In the genomic region with DNA sequence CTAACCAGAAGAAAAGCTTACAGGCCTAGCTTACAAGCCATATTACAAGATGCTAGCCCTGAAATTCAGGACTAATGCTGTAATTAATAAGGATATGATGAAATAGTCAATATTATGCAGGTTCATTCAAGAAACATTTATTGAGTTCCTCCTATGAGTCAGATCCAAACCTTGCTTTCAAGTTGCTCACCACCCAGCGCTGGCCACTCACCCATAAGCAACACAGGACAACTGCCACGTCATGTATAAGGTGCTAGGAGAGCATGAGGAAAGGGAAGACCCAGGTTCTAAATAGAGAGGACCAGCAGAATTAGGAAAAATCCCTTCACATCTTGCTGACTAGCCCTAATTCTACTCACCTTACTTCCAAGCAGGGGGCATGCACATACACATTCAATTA, we compare ENCODE assay signal across 17 cellular contexts. TPM values are rescaled to one million over a fixed set of nuclear protein-coding genes. Genes with fewer than 3 reads are reported as not detected.
DNase-seq lines count a peak whose midpoint lies in the region; ATAC-seq and TF ChIP-seq lines count a peak whose summit lies in the region.
"Had no signal": no experiment of that assay in that cellular context is flagged by ENCODE, and none has a peak within 500 bp of the region (broad histone marks: within the 10 kb centered on the region; RNA-seq: fewer than 3 reads in every experiment).

No MANE protein-coding gene starts in this region.

- H3K9me3 ChIP-seq in fibroblast of lung (ENCODE audit: control insufficient read depth, insufficient read depth, low read depth, low read length): no peaks in the 10 kb centered on the region
- no peaks in the 10 kb centered on the region for H3K9me3 ChIP-seq in uterus

- H3K4me2 ChIP-seq in fibroblast of lung (ENCODE audit: extremely low read depth, insufficient read depth, low read length): no peak overlapping the region

- peaks cover 4% of the 10 kb centered on the region for H3K27me3 Mint-ChIP-seq in activated CD8-positive, alpha-beta T cell treated with anti-CD3 and anti-CD28 coated beads for 36 hours
- H3K27me3 Mint-ChIP-seq in activated CD8-positive, alpha-beta T cell treated with anti-CD3 and anti-CD28 coated beads, Interleukin-2, amount 10 ng/mL, durations not matched to agents 7 days and 5 days (ENCODE audit: low read depth): no peaks in the 10 kb centered on the region
- peaks cover 9 to 13% of the 10 kb centered on the region in 2 donors for H3K27me3 Mint-ChIP-seq in stimulated activated naive B cell treated with anti-CD40 and anti-IgM and Interleukin-4, amounts not matched to agents 10 μg/mL and 1 μg/mL and 100 μg/mL, for 72 hours
- H3K27me3 Mint-ChIP-seq: dendritic cell treated with granulocyte-macrophage colony-stimulating factor and Interleukin-4, amounts not matched to agents 40 ng/mL and 50 ng/mL, for 4 days had no signal

- H3K27me3 ChIP-seq in fibroblast of lung (ENCODE audit: control insufficient read depth, insufficient read depth, low read length) (no peaks in the 10 kb centered on the region), uterus (no peaks in the 10 kb centered on the region)

- POLR2A ChIA-PET in activated CD8-positive, alpha-beta T cell treated with anti-CD3 and anti-CD28 coated beads for 36 hours (lab: Charles Lee): interaction anchor here (1.0 kb wide), 1 partner anchor 32 kb away, joined by 3 read pairs; no protein-coding TSS in a partner anchor
- POLR2A ChIA-PET in activated CD8-positive, alpha-beta T cell treated with anti-CD3 and anti-CD28 coated beads, Interleukin-2, amount 10 ng/mL, durations not matched to agents 7 days and 5 days (lab: Charles Lee): interaction anchor here (0.6 to 1.0 kb wide), 2 partner anchors 35 to 185 kb away, joined by 3 read pairs; no protein-coding TSS in a partner anchor

- no peak for TF ChIP-seq CTCF in activated CD8-positive, alpha-beta T cell treated with anti-CD3 and anti-CD28 coated beads for 36 hours (IDR thresholded peaks at IDR 0.05)
- TF ChIP-seq CTCF in fibroblast of lung (conservative IDR thresholded peaks at IDR 0.05 in 1 of 2, IDR thresholded peaks at IDR 0.05 in 1 of 2; ENCODE audit: low read depth in 1 of 2, low read length in 2 of 2) (no peak), uterus (IDR thresholded peaks at IDR 0.05) (no peak)

- H3K4me1 ChIP-seq in fibroblast of lung (ENCODE audit: control insufficient read depth, extremely low read depth, insufficient read depth, low read length) (peaks cover 13% of the 10 kb centered on the region), uterus (no peaks in the 10 kb centered on the region)

- peaks cover 3% of the 10 kb centered on the region for H3K9me3 Mint-ChIP-seq in activated CD8-positive, alpha-beta T cell treated with anti-CD3 and anti-CD28 coated beads for 36 hours
- no peaks in the 10 kb centered on the region for H3K9me3 Mint-ChIP-seq in activated CD8-positive, alpha-beta T cell treated with anti-CD3 and anti-CD28 coated beads, Interleukin-2, amount 10 ng/mL, durations not matched to agents 7 days and 5 days (ENCODE audit: insufficient read depth)
- H3K9me3 Mint-ChIP-seq in stimulated activated naive B cell treated with anti-CD40 and anti-IgM and Interleukin-4, amounts not matched to agents 10 μg/mL and 1 μg/mL and 100 μg/mL, for 72 hours: no peaks in the 10 kb centered on the region
- H3K9me3 Mint-ChIP-seq: dendritic cell treated with granulocyte-macrophage colony-stimulating factor and Interleukin-4, amounts not matched to agents 40 ng/mL and 50 ng/mL, for 4 days; T-helper 2 cell treated with Interferon-gamma antibody and Interleukin-4, amounts not matched to agents 5 μg/mL and 100 μg/mL, for 36 hours had no signal

- H3K4me3 ChIP-seq in fibroblast of lung (replicated peaks in 1 of 4; ENCODE audit: control extremely low read depth in 1 of 4, insufficient read depth in 1 of 4, low read depth in 3 of 4, low read length in 4 of 4): no peak overlapping the region
- H3K4me3 ChIP-seq in uterus: no peak overlapping the region

- H2AFZ ChIP-seq in fibroblast of lung (ENCODE audit: low read length): no peak overlapping the region

- DNase-seq in activated CD8-positive, alpha-beta T cell treated with anti-CD3 and anti-CD28 coated beads for 36 hours: peak; percentile 15
- no peak for DNase-seq in activated CD8-positive, alpha-beta T cell treated with anti-CD3 and anti-CD28 coated beads, Interleukin-2, amount 10 ng/mL, durations not matched to agents 7 days and 5 days
- DNase-seq in SW480 (ENCODE audit: low spot score): peak; percentile 74
- DNase-seq in fibroblast of lung (ENCODE audit: low read depth in 2 of 2): peak; percentile 56 to 91
- DNase-seq in stimulated activated naive B cell treated with anti-CD40 and anti-IgM and Interleukin-4, amounts not matched to agents 10 μg/mL and 1 μg/mL and 100 μg/mL, for 72 hours: no peak
- DNase-seq in uterus: no peak
- DNase-seq: activated CD4-positive, alpha-beta T cell treated with anti-CD3 and anti-CD28 coated beads for 4 hours; amygdala; COR-L47; NCI-H2081; NCI-H748 treated with DMSO at 0.1 percent for 48 hours; SIG-M5 had no signal

- TF ChIP-seq POLR2A in uterus (IDR thresholded peaks at IDR 0.05): no peak

- H3K27ac ChIP-seq in fibroblast of lung (ENCODE audit: insufficient read depth, low read length): no peak overlapping the region
- no peak overlapping the region for H3K27ac ChIP-seq in uterus

- intact Hi-C loops in activated CD8-positive, alpha-beta T cell treated with anti-CD3 and anti-CD28 coated beads for 36 hours (cut with micrococcal nuclease): no loop called here
- intact Hi-C loops in uterus (cut with DNase I; ENCODE audit: low total_unique reads): no loop called here

- H3K79me2 ChIP-seq in fibroblast of lung (ENCODE audit: control insufficient read depth, insufficient read depth, low read length): no peaks in the 10 kb centered on the region

- no peak overlapping the region for H3K27ac Mint-ChIP-seq in activated CD8-positive, alpha-beta T cell treated with anti-CD3 and anti-CD28 coated beads for 36 hours
- no peak overlapping the region for H3K27ac Mint-ChIP-seq in activated CD8-positive, alpha-beta T cell treated with anti-CD3 and anti-CD28 coated beads, Interleukin-2, amount 10 ng/mL, durations not matched to agents 7 days and 5 days
- no peak overlapping the region for H3K27ac Mint-ChIP-seq in stimulated activated naive B cell treated with anti-CD40 and anti-IgM and Interleukin-4, amounts not matched to agents 10 μg/mL and 1 μg/mL and 100 μg/mL, for 72 hours
- H3K27ac Mint-ChIP-seq: dendritic cell treated with granulocyte-macrophage colony-stimulating factor and Interleukin-4, amounts not matched to agents 40 ng/mL and 50 ng/mL, for 4 days; stimulated activated naive CD8-positive, alpha-beta T cell treated with anti-CD3 and anti-CD28 coated beads, Interleukin-15, Interleukin-2, amounts not matched to agents 100 ng/mL and 50 ng/mL, for 24 hours; T-helper 2 cell treated with Interferon-gamma antibody and Interleukin-4, amounts not matched to agents 5 μg/mL and 100 μg/mL, for 36 hours had no signal

- no peaks in the 10 kb centered on the region for H3K36me3 ChIP-seq in fibroblast of lung (ENCODE audit: control insufficient read depth, insufficient read depth, low read length)
- H3K36me3 ChIP-seq in uterus: no peaks in the 10 kb centered on the region

- no peak overlapping the region for H3K4me3 Mint-ChIP-seq in activated CD8-positive, alpha-beta T cell treated with anti-CD3 and anti-CD28 coated beads for 36 hours
- no peak overlapping the region for H3K4me3 Mint-ChIP-seq in activated CD8-positive, alpha-beta T cell treated with anti-CD3 and anti-CD28 coated beads, Interleukin-2, amount 10 ng/mL, durations not matched to agents 7 days and 5 days
- no peak overlapping the region for H3K4me3 Mint-ChIP-seq in stimulated activated naive B cell treated with anti-CD40 and anti-IgM and Interleukin-4, amounts not matched to agents 10 μg/mL and 1 μg/mL and 100 μg/mL, for 72 hours
- H3K4me3 Mint-ChIP-seq: dendritic cell treated with granulocyte-macrophage colony-stimulating factor and Interleukin-4, amounts not matched to agents 40 ng/mL and 50 ng/mL, for 4 days; stimulated activated naive CD8-positive, alpha-beta T cell treated with anti-CD3 and anti-CD28 coated beads, Interleukin-15, Interleukin-2, amounts not matched to agents 100 ng/mL and 50 ng/mL, for 24 hours; T-helper 2 cell treated with Interferon-gamma antibody and Interleukin-4, amounts not matched to agents 5 μg/mL and 100 μg/mL, for 36 hours had no signal

- no peak for ATAC-seq in activated CD8-positive, alpha-beta T cell treated with anti-CD3 and anti-CD28 coated beads for 36 hours
- no peak for ATAC-seq in activated CD8-positive, alpha-beta T cell treated with anti-CD3 and anti-CD28 coated beads, Interleukin-2, amount 10 ng/mL, durations not matched to agents 7 days and 5 days
- ATAC-seq in stimulated activated naive B cell treated with anti-CD40 and anti-IgM and Interleukin-4, amounts not matched to agents 10 μg/mL and 1 μg/mL and 100 μg/mL, for 72 hours (replicated peaks): peak; percentile 64 to 74
- ATAC-seq in HG02885 (IDR thresholded peaks at IDR 0.05; ENCODE audit: poor library complexity, unreplicated experiment): no peak
- ATAC-seq in GM21717 (IDR thresholded peaks at IDR 0.05; ENCODE audit: unreplicated experiment): no peak

- no peaks in the 10 kb centered on the region for H4K20me1 ChIP-seq in fibroblast of lung (ENCODE audit: control insufficient read depth, extremely low read depth, insufficient read depth, low read length)

- CTCF ChIA-PET in activated CD8-positive, alpha-beta T cell treated with anti-CD3 and anti-CD28 coated beads for 36 hours (lab: Charles Lee): no interaction called here
- CTCF ChIA-PET in activated CD8-positive, alpha-beta T cell treated with anti-CD3 and anti-CD28 coated beads, Interleukin-2, amount 10 ng/mL, durations not matched to agents 7 days and 5 days (lab: Charles Lee): interaction anchor here (1.1 kb wide), 1 partner anchor 18 kb away, joined by 3 read pairs; no protein-coding TSS in a partner anchor

- no peaks in the 10 kb centered on the region for H3K36me3 Mint-ChIP-seq in activated CD8-positive, alpha-beta T cell treated with anti-CD3 and anti-CD28 coated beads for 36 hours (ENCODE audit: low read depth)
- H3K36me3 Mint-ChIP-seq in activated CD8-positive, alpha-beta T cell treated with anti-CD3 and anti-CD28 coated beads, Interleukin-2, amount 10 ng/mL, durations not matched to agents 7 days and 5 days (ENCODE audit: low read depth): peaks cover 3% of the 10 kb centered on the region
- H3K36me3 Mint-ChIP-seq in stimulated activated naive B cell treated with anti-CD40 and anti-IgM and Interleukin-4, amounts not matched to agents 10 μg/mL and 1 μg/mL and 100 μg/mL, for 72 hours: peaks cover 0 to 3% of the 10 kb centered on the region in 2 donors

- H3K9ac ChIP-seq in fibroblast of lung (ENCODE audit: insufficient read depth, low read length): no peak overlapping the region

- peaks cover 39% of the 10 kb centered on the region for H3K4me1 Mint-ChIP-seq in activated CD8-positive, alpha-beta T cell treated with anti-CD3 and anti-CD28 coated beads for 36 hours (ENCODE audit: low read depth)
- peaks cover 18% of the 10 kb centered on the region for H3K4me1 Mint-ChIP-seq in activated CD8-positive, alpha-beta T cell treated with anti-CD3 and anti-CD28 coated beads, Interleukin-2, amount 10 ng/mL, durations not matched to agents 7 days and 5 days (ENCODE audit: low read depth)
- peaks cover 16 to 25% of the 10 kb centered on the region in 2 donors for H3K4me1 Mint-ChIP-seq in stimulated activated naive B cell treated with anti-CD40 and anti-IgM and Interleukin-4, amounts not matched to agents 10 μg/mL and 1 μg/mL and 100 μg/mL, for 72 hours

RNA-seq across cellular contexts. Expression of gene MAML3, which starts 23.3 kb away (rescaled TPM):
- 1 to 10 TPM; 2.0 to 2.4 TPM for total RNA-seq in activated CD8-positive, alpha-beta T cell treated with anti-CD3 and anti-CD28 coated beads for 36 hours
- 1 to 10 TPM; 4.0 to 4.1 TPM for total RNA-seq in activated CD8-positive, alpha-beta T cell treated with anti-CD3 and anti-CD28 coated beads, Interleukin-2, amount 10 ng/mL, durations not matched to agents 7 days and 5 days
- 2.0 and 2.1 TPM in 2 replicates for total RNA-seq in fibroblast of lung
- 2.6 and 2.8 TPM in 2 replicates for polyA plus RNA-seq in fibroblast of lung
- polyA plus RNA-seq in fibroblast of lung (2012): 1.2 and 1.9 TPM in 2 replicates
- polyA minus RNA-seq in fibroblast of lung (ENCODE audit: low replicate concordance): 1.3 and 3.6 TPM in 2 replicates
- 10 to 100 TPM in 2 of 4 donors, 1 to 10 TPM in 2; 2.4 to 50.5 (median 17.8) TPM for total RNA-seq in uterus

Comparison
In these comparisons a context has a peak if more than half of its experiments do, and no peak if none do; other contexts are left out.
1. DNase-seq: peak in activated CD8-positive, alpha-beta T cell treated with anti-CD3 and anti-CD28 coated beads for 36 hours (single experiment), SW480 (single experiment) and fibroblast of lung (2 of 2); none in activated CD8-positive, alpha-beta T cell treated with anti-CD3 and anti-CD28 coated beads, Interleukin-2, amount 10 ng/mL, durations not matched to agents 7 days and 5 days (single experiment), stimulated activated naive B cell treated with anti-CD40 and anti-IgM and Interleukin-4, amounts not matched to agents 10 μg/mL and 1 μg/mL and 100 μg/mL, for 72 hours (single experiment) and uterus (0 of 2).
2. ATAC-seq: peak in stimulated activated naive B cell treated with anti-CD40 and anti-IgM and Interleukin-4, amounts not matched to agents 10 μg/mL and 1 μg/mL and 100 μg/mL, for 72 hours (2 of 2); none in activated CD8-positive, alpha-beta T cell treated with anti-CD3 and anti-CD28 coated beads for 36 hours (single experiment), activated CD8-positive, alpha-beta T cell treated with anti-CD3 and anti-CD28 coated beads, Interleukin-2, amount 10 ng/mL, durations not matched to agents 7 days and 5 days (single experiment), HG02885 (single experiment) and GM21717 (single experiment).